In genomic region chr12:123270380-123271181, GRCh38 we compare ENCODE assay signal across 8 cellular contexts. TPM values are rescaled to one million over a fixed set of nuclear protein-coding genes. Genes with fewer than 3 reads are reported as not detected.
DNase-seq lines count a peak whose midpoint lies in the region; TF ChIP-seq lines count a peak whose summit lies in the region.

No MANE protein-coding gene starts in this region.

- peak overlapping the region; percentile 98 for H4K8ac ChIP-seq in mesenchymal stem cell (ENCODE audit: low read length)

- peak overlapping the region; percentile 55 for H2AFZ ChIP-seq in mesenchymal stem cell (ENCODE audit: low read depth, low read length)

- peak overlapping the region; percentile 78 for H3K4me3 ChIP-seq in HAP-1
- peak overlapping the region; percentile 60 to 96 (median 70) for H3K4me3 ChIP-seq in Peyer's patch
- peak overlapping the region; percentile 86 to 95 for H3K4me3 ChIP-seq in mesenchymal stem cell (ENCODE audit: insufficient read depth in 1 of 2, low read depth in 1 of 2, low read length in 2 of 2)
- H3K4me3 ChIP-seq in tibial nerve = peak overlapping the region; percentile 57 to 78 (median 75)

- H3K9me3 ChIP-seq in HAP-1 (no peaks in the 10 kb centered on the region), Peyer's patch (no peaks in the 10 kb centered on the region), mesenchymal stem cell (ENCODE audit: control insufficient read depth, low read length) (no peaks in the 10 kb centered on the region), tibial nerve (no peaks in the 10 kb centered on the region)

- peak overlapping the region; percentile 94 to 97 for H3K18ac ChIP-seq in mesenchymal stem cell (ENCODE audit: low read depth in 1 of 2, low read length in 2 of 2)

- peak overlapping the region; percentile 99 for H3K9ac ChIP-seq in mesenchymal stem cell (ENCODE audit: low read length)

- H3K27me3 ChIP-seq in HAP-1 (ENCODE audit: low read depth) (no peaks in the 10 kb centered on the region), Peyer's patch (no peaks in the 10 kb centered on the region), mesenchymal stem cell (ENCODE audit: control insufficient read depth in 1 of 2, insufficient read depth in 1 of 2, low read length in 2 of 2) (no peaks in the 10 kb centered on the region), tibial nerve (no peaks in the 10 kb centered on the region)

- H3K36me3 ChIP-seq in HAP-1 (replicated peaks) = peaks cover 20% of the 10 kb centered on the region
- peaks cover 0 to 8% (median 0%) of the 10 kb centered on the region in 3 donors for H3K36me3 ChIP-seq in Peyer's patch
- peaks cover 8 to 37% of the 10 kb centered on the region in 2 experiments for H3K36me3 ChIP-seq in mesenchymal stem cell (ENCODE audit: control insufficient read depth in 1 of 2, insufficient read depth in 2 of 2, low read depth in 1 of 2, low read length in 2 of 2)
- H3K36me3 ChIP-seq in tibial nerve = peaks cover 0 to 18% (median 0%) of the 10 kb centered on the region in 3 donors

- TF ChIP-seq POLR2A in Peyer's patch (IDR thresholded peaks at IDR 0.05) = no peak
- TF ChIP-seq POLR2A in tibial nerve (IDR thresholded peaks at IDR 0.05) = no peak

- peak overlapping the region; percentile 80 for H2BK120ac ChIP-seq in mesenchymal stem cell (ENCODE audit: low read depth, low read length)

- H2BK15ac ChIP-seq in mesenchymal stem cell (ENCODE audit: low read depth, poor library complexity, severe bottlenecking) = peak overlapping the region; percentile 20

- H2BK5ac ChIP-seq in mesenchymal stem cell (ENCODE audit: low read depth, low read length, poor library complexity, severe bottlenecking) = no peak overlapping the region

- peak overlapping the region; percentile 77 for H2AK5ac ChIP-seq in mesenchymal stem cell (ENCODE audit: low read length, severe bottlenecking)

- under 1% methylated on average over 57 of the region's 75 CpGs for WGBS in mesenchymal stem cell
- WGBS in tibial nerve, 2 donors = 1 to 2% methylated on average over 23 to 41 of the region's 75 CpGs

- H2BK12ac ChIP-seq in mesenchymal stem cell (ENCODE audit: low read length in 2 of 2) = peak overlapping the region; percentile 30 to 80

- peak overlapping the region; percentile 93 to 99 for H3K4ac ChIP-seq in mesenchymal stem cell (ENCODE audit: low read depth in 1 of 2, low read length in 2 of 2)

- TF ChIP-seq EP300 in tibial nerve (IDR thresholded peaks at IDR 0.05) = no peak

- H4K91ac ChIP-seq in mesenchymal stem cell (ENCODE audit: low read length) = peak overlapping the region; percentile 98

- H3K14ac ChIP-seq in mesenchymal stem cell (ENCODE audit: low read length in 2 of 2) = peak overlapping the region; percentile 25 to 98

- DNase-seq in GM04504 (ENCODE audit: low read depth) = peak; percentile 35
- peak in 1 of 2 experiments; percentile 52 for DNase-seq in HAP-1 (ENCODE audit: low spot score in 2 of 2)
- DNase-seq in Peyer's patch = peak in 1 of 3 donors; percentile 50
- DNase-seq in dermis blood vessel endothelial cell = peak; percentile 23
- DNase-seq in mesenchymal stem cell = peak; percentile 33
- DNase-seq in tibial nerve (ENCODE audit: low spot score in 2 of 2) = no peak
- DNase-seq in iPS-NIHi7 (ENCODE audit: extremely low spot score) = no peak
- no peak for DNase-seq in SIG-M5 (lab: John Stamatoyannopoulos, UW)

- H3K4me2 ChIP-seq in mesenchymal stem cell (ENCODE audit: low read length, poor library complexity, severe bottlenecking) = peak overlapping the region; percentile 83

- H3K23ac ChIP-seq in mesenchymal stem cell (ENCODE audit: low read length in 2 of 2) = peak overlapping the region; percentile 64 to 81

- H3K4me1 ChIP-seq in HAP-1 (0 out of 2 replicates have a peak, but pooled peaks cover 4% of the 10 kb centered on the region), Peyer's patch (peaks cover 0 to 31% (median 13%) of the 10 kb centered on the region in 4 donors), mesenchymal stem cell (ENCODE audit: control insufficient read depth, insufficient read depth, low read depth, low read length) (peaks cover 28% of the 10 kb centered on the region), tibial nerve (peaks cover 0 to 46% (median 30%) of the 10 kb centered on the region in 4 donors)

- H3K27ac ChIP-seq in Peyer's patch (peak overlapping the region; percentile 47 to 89 (median 65)), mesenchymal stem cell (ENCODE audit: low read length, poor library complexity, severe bottlenecking) (peak overlapping the region; percentile 81), tibial nerve (peak overlapping the region; percentile 78 to 97 (median 85))

- in situ Hi-C loops in HAP-1 (cut with MboI; ENCODE audit: low sequenced_read_pairs) = no loop called here

- TF ChIP-seq CTCF in Peyer's patch (IDR thresholded peaks at IDR 0.05) = no peak
- no peak for TF ChIP-seq CTCF in tibial nerve (IDR thresholded peaks at IDR 0.05)

- H3K79me1 ChIP-seq in mesenchymal stem cell (replicated peaks; ENCODE audit: low read length, poor library complexity, severe bottlenecking) = peaks cover 4% of the 10 kb centered on the region

RNA-seq across cellular contexts. Expression of gene CDK2AP1, which starts 1.1 kb away (rescaled TPM):
- total RNA-seq in Peyer's patch (10 to 100 TPM; 29.7 to 78.4 (median 39.1) TPM), dermis blood vessel endothelial cell (286 and 322 TPM in 2 replicates), tibial nerve (10 to 100 TPM; 52.0 to 73.2 (median 66.8) TPM)
- 339 TPM for polyA plus RNA-seq in mesenchymal stem cell (2013, experiment 1 of 2)
- 346 TPM for polyA plus RNA-seq in mesenchymal stem cell (2013, experiment 2 of 2)

RNA-seq across cellular contexts. Expression of gene MTRFR, which starts 37.3 kb away (rescaled TPM):
- total RNA-seq in Peyer's patch (10 to 100 TPM; 10.2 to 23.1 (median 17.1) TPM), dermis blood vessel endothelial cell (7.4 and 10.2 TPM in 2 replicates), tibial nerve (10 to 100 TPM; 10.0 to 13.8 (median 11.8) TPM)
- 11.6 TPM for polyA plus RNA-seq in mesenchymal stem cell (2013, experiment 1 of 2)
- 12.5 TPM for polyA plus RNA-seq in mesenchymal stem cell (2013, experiment 2 of 2)

RNA-seq across cellular contexts. Expression of gene MPHOSPH9, which starts 37.6 kb away (rescaled TPM):
- total RNA-seq in Peyer's patch (10 to 100 TPM; 26.0 to 71.0 (median 35.6) TPM), dermis blood vessel endothelial cell (43.2 and 63.0 TPM in 2 replicates), tibial nerve (10 to 100 TPM; 24.1 to 35.2 (median 29.6) TPM)
- 10.9 TPM for polyA plus RNA-seq in mesenchymal stem cell (2013, experiment 1 of 2)
- polyA plus RNA-seq in mesenchymal stem cell (2013, experiment 2 of 2) = 11.2 TPM

Comparison
In these comparisons a context has a peak if more than half of its experiments do, and no peak if none do; other contexts are left out.
1. DNase-seq: peak in GM04504 (single experiment), dermis blood vessel endothelial cell (single experiment) and mesenchymal stem cell (single experiment); none in tibial nerve (0 of 2), iPS-NIHi7 (single experiment) and SIG-M5 (single experiment).
2. Peak in every context shown above with its lines, with median percentiles within 50 percentile points of each other: H3K4me3 ChIP-seq and H3K27ac ChIP-seq.